In the genomic region with DNA sequence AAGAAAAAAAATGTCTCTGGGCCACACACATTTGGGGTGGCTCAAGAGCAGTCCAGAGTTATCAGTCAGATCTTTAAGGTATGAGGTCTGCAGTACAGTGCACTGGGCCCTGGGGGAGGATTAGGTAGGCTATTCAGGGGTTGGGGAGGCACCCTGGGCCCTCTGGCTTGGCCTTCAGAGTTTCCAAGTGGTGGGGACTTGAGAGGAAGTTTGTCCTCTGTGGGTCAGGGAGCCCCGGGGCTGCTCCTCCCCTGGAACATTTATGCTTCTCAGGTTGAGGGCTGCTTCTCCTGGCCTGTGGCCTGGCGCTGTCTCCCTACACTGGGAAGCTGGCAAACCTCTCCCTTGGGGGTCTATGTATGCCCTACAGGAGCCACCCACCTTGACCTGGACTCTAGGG, we compare ENCODE assay signal across 15 cellular contexts. TPM values are rescaled to one million over a fixed set of nuclear protein-coding genes. Genes with fewer than 3 reads are reported as not detected.
DNase-seq lines count a peak whose midpoint lies in the region; ATAC-seq and TF ChIP-seq lines count a peak whose summit lies in the region.
"Had no signal": no experiment of that assay in that cellular context is flagged by ENCODE, and none has a peak within 500 bp of the region (broad histone marks: within the 10 kb centered on the region; RNA-seq: fewer than 3 reads in every experiment).

No MANE protein-coding gene starts in this region.

- H3K4me1 ChIP-seq in adipocyte (ENCODE audit: control insufficient read depth, insufficient read depth, low read length) (peaks cover 65% of the 10 kb centered on the region), hepatocyte (ENCODE audit: insufficient read depth) (peaks cover 70% of the 10 kb centered on the region)
- H3K4me1 ChIP-seq: Peyer's patch had no signal

- H3K4me1 Mint-ChIP-seq in progenitor cell of endocrine pancreas (ENCODE audit: low read depth): peaks cover 4% of the 10 kb centered on the region
- H3K4me1 Mint-ChIP-seq: activated CD4-positive, alpha-beta T cell treated with anti-CD3 and anti-CD28 coated beads, Interleukin-2, amount 10 ng/mL, durations not matched to agents 24 days and 14 days; memory B cell had no signal

- peak overlapping the region; percentile 65 for H3K4me2 ChIP-seq in hepatocyte

- peaks cover 86% of the 10 kb centered on the region for H3K79me2 ChIP-seq in hepatocyte

- WGBS in hepatocyte (ENCODE audit: low lambda C conversion rate, missing lambda C conversion rate): 52% methylated on average over 2 of the region's 2 CpGs

- DNase-seq in H7: peak; percentile 11
- DNase-seq in adipocyte (ENCODE audit: low read depth): no peak
- DNase-seq in hepatocyte (ENCODE audit: low spot score): no peak
- no peak for DNase-seq in progenitor cell of endocrine pancreas (ENCODE audit: low spot score, unreplicated experiment)
- DNase-seq in HT-29 (ENCODE audit: low spot score): no peak
- DNase-seq: activated CD4-positive, alpha-beta T cell treated with anti-CD3 and anti-CD28 coated beads, Interleukin-2, amount 10 ng/mL, durations not matched to agents 24 days and 14 days; activated CD8-positive, alpha-beta memory T cell treated with anti-CD3 and anti-CD28 coated beads, Interleukin-2, amount 50 U/mL, for 48 hours; cortex of kidney; NCI-H146; Peyer's patch had no signal

- H2AFZ ChIP-seq in hepatocyte: no peak overlapping the region

- no peaks in the 10 kb centered on the region for H4K20me1 ChIP-seq in hepatocyte (ENCODE audit: insufficient read depth, poor library complexity, severe bottlenecking)

- no peak overlapping the region for H3K27ac Mint-ChIP-seq in progenitor cell of endocrine pancreas
- H3K27ac Mint-ChIP-seq: activated CD4-positive, alpha-beta T cell treated with anti-CD3 and anti-CD28 coated beads, Interleukin-2, amount 10 ng/mL, durations not matched to agents 24 days and 14 days; memory B cell had no signal

- H3K4me3 ChIP-seq in H7 (ENCODE audit: insufficient read depth, low read depth, low read length) (no peak overlapping the region), adipocyte (ENCODE audit: low read length) (peak overlapping the region; percentile 65), hepatocyte (no peak overlapping the region), skin epidermis (no peak overlapping the region)
- H3K4me3 ChIP-seq: Peyer's patch had no signal

- H3K27me3 ChIP-seq in H7 (ENCODE audit: control insufficient read depth, insufficient read depth, low read length) (no peaks in the 10 kb centered on the region), adipocyte (replicated peaks; ENCODE audit: control insufficient read depth, insufficient read depth, low read length) (no peaks in the 10 kb centered on the region), hepatocyte (no peaks in the 10 kb centered on the region)
- H3K27me3 ChIP-seq: Peyer's patch had no signal

- H3K36me3 ChIP-seq in H7 (replicated peaks; ENCODE audit: control insufficient read depth, insufficient read depth, low read length) (no peaks in the 10 kb centered on the region), adipocyte (ENCODE audit: control insufficient read depth, insufficient read depth, low read length, severe bottlenecking) (no peaks in the 10 kb centered on the region), hepatocyte (replicated peaks; ENCODE audit: insufficient read depth, low read depth) (no peaks in the 10 kb centered on the region)
- H3K36me3 ChIP-seq: Peyer's patch had no signal

- H3K36me3 Mint-ChIP-seq in progenitor cell of endocrine pancreas (ENCODE audit: insufficient read depth): peaks cover under 1% of the 10 kb centered on the region
- H3K36me3 Mint-ChIP-seq: memory B cell had no signal

- no peaks in the 10 kb centered on the region for H3K9me2 ChIP-seq in hepatocyte (replicated peaks; ENCODE audit: insufficient read depth)

- H3K9me3 ChIP-seq in adipocyte (ENCODE audit: control insufficient read depth, low read length): no peaks in the 10 kb centered on the region
- no peaks in the 10 kb centered on the region for H3K9me3 ChIP-seq in hepatocyte (ENCODE audit: low read depth)
- H3K9me3 ChIP-seq: Peyer's patch had no signal

- no peak overlapping the region for H3K4me3 Mint-ChIP-seq in progenitor cell of endocrine pancreas (ENCODE audit: low read depth)
- H3K4me3 Mint-ChIP-seq: activated CD4-positive, alpha-beta T cell treated with anti-CD3 and anti-CD28 coated beads, Interleukin-2, amount 10 ng/mL, durations not matched to agents 24 days and 14 days; memory B cell; neural crest cell had no signal

- ATAC-seq in HG02759 (IDR thresholded peaks at IDR 0.05; ENCODE audit: unreplicated experiment) (no peak), GM19395 (IDR thresholded peaks at IDR 0.05; ENCODE audit: unreplicated experiment) (no peak)

- H3K27ac ChIP-seq in hepatocyte: peak overlapping the region; percentile 94
- H3K27ac ChIP-seq in skin epidermis: peak overlapping the region in 19 of 21 experiments; percentile 16 to 89 (median 68)

- no peaks in the 10 kb centered on the region for H3K27me3 Mint-ChIP-seq in progenitor cell of endocrine pancreas

- no peaks in the 10 kb centered on the region for H3K9me3 Mint-ChIP-seq in progenitor cell of endocrine pancreas (ENCODE audit: low read depth)
- H3K9me3 Mint-ChIP-seq: activated CD4-positive, alpha-beta T cell treated with anti-CD3 and anti-CD28 coated beads, Interleukin-2, amount 10 ng/mL, durations not matched to agents 24 days and 14 days; memory B cell; neural crest cell had no signal

- TF ChIP-seq CTCF in hepatocyte (IDR thresholded peaks at IDR 0.05; ENCODE audit: poor library complexity) (no peak), progenitor cell of endocrine pancreas (IDR thresholded peaks at IDR 0.05; ENCODE audit: unreplicated experiment) (no peak)

- peak overlapping the region; percentile 78 for H3K9ac ChIP-seq in adipocyte (ENCODE audit: low read length)

RNA-seq across cellular contexts. Expression of gene PTK7, which starts 46.0 kb away (rescaled TPM):
- 143 and 163 TPM in 2 replicates for total RNA-seq in H7 (2014; rRNA removed; shearing (Covaris generic))
- total RNA-seq in hepatocyte (108 and 127 TPM in 2 replicates), progenitor cell of endocrine pancreas (141 and 142 TPM in 2 replicates)
- 159 and 162 TPM in 2 replicates for polyA plus RNA-seq in hepatocyte
- 48.0 and 56.3 TPM in 2 replicates for total RNA-seq in HT-29 (2014; rRNA removed; shearing (Covaris generic))

RNA-seq across cellular contexts. Expression of gene SRF, which starts 48.9 kb away (rescaled TPM):
- total RNA-seq in H7 (2014; rRNA removed; shearing (Covaris generic)): 48.3 and 52.2 TPM in 2 replicates
- total RNA-seq in hepatocyte: 19.1 and 22.0 TPM in 2 replicates
- 7.4 and 9.3 TPM in 2 replicates for polyA plus RNA-seq in hepatocyte
- total RNA-seq in progenitor cell of endocrine pancreas: 29.1 and 30.3 TPM in 2 replicates
- 49.2 and 57.4 TPM in 2 replicates for total RNA-seq in HT-29 (2014; rRNA removed; shearing (Covaris generic))

RNA-seq across cellular contexts. Expression of gene CUL9, which starts 59.9 kb away (rescaled TPM):
- total RNA-seq in H7 (2014; rRNA removed; shearing (Covaris generic)): 9.4 and 10.9 TPM in 2 replicates
- 13.4 and 26.2 TPM in 2 replicates for total RNA-seq in hepatocyte
- polyA plus RNA-seq in hepatocyte: 20.1 and 22.3 TPM in 2 replicates
- 57.0 and 61.1 TPM in 2 replicates for total RNA-seq in progenitor cell of endocrine pancreas
- 13.5 and 17.2 TPM in 2 replicates for total RNA-seq in HT-29 (2014; rRNA removed; shearing (Covaris generic))
